Comparison of ENCODE assay signal across 25 cellular contexts in the genomic region with DNA sequence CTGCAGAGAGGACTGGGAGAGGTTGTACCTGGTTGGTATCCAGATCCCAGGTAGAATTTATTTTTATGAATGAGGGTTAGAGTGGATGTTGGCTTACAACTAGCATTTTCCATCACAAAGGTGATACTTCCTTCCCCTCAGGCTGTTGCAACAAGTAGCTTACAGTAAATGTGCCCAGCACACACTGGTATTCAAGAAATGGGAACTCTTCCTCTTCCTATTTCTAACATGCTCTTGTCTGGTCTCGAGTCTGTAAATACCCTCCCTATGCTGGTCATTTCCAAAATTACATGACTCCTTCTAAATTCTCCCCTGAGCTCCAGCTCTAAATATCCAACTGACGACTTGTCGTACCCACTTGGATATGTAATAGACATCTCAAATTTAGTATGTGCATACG.
"Had no signal": no experiment of that assay in that cellular context is flagged by ENCODE, and none has a peak within 500 bp of the region (broad histone marks: within the 10 kb centered on the region; RNA-seq: fewer than 3 reads in every experiment).

No MANE protein-coding gene starts in this region.

- DNase-seq: immature natural killer cell; kidney; left colon; left lung; lower lobe of right lung; mammary epithelial cell; mesenchymal stem cell; naive thymus-derived CD8-positive, alpha-beta T cell; nucleus accumbens; pancreas; retina; right cardiac atrium; stimulated activated CD4-positive, alpha-beta T cell treated with anti-CD3 and anti-CD28 coated beads, Interleukin-12 subunit alpha, Interleukin-12 subunit beta, amount 100 ng/mL, for 4 hours; stimulated activated CD4-positive, alpha-beta T cell treated with anti-CD3 and anti-CD28 coated beads, Interleukin-15, amount 100 ng/mL, for 24 hours; stimulated activated CD4-positive, alpha-beta T cell treated with anti-CD3 and anti-CD28 coated beads, Interleukin-2, amount 100 ng/mL, for 24 hours; stimulated activated CD4-positive, alpha-beta T cell treated with anti-CD3 and anti-CD28 coated beads, Interleukin-4, amount 100 ng/mL, for 1 hour; stimulated activated naive B cell treated with anti-CD40 and anti-IgM and Interleukin-4, amounts not matched to agents 10 μg/mL and 1 μg/mL and 100 μg/mL, for 72 hours; stimulated activated naive CD8-positive, alpha-beta T cell treated with anti-CD3 and anti-CD28 coated beads, Interleukin-15, Interleukin-2, amounts not matched to agents 100 U/mL and 50 U/mL, for 24 hours; stomach; testis; thyroid gland; transverse colon; upper lobe of left lung had no signal

- H3K9me3 Mint-ChIP-seq: immature natural killer cell, nephron, neural crest cell had no signal

- H3K36me3 Mint-ChIP-seq: immature natural killer cell; stimulated activated naive B cell treated with anti-CD40 and anti-IgM and Interleukin-4, amounts not matched to agents 10 μg/mL and 1 μg/mL and 100 μg/mL, for 72 hours had no signal

- H3K27ac Mint-ChIP-seq: immature natural killer cell; nephron; stimulated activated naive B cell treated with anti-CD40 and anti-IgM and Interleukin-4, amounts not matched to agents 10 μg/mL and 1 μg/mL and 100 μg/mL, for 72 hours had no signal

- H3K4me1 Mint-ChIP-seq: neural crest cell had no signal

- H3K4me3 Mint-ChIP-seq: immature natural killer cell; naive thymus-derived CD8-positive, alpha-beta T cell; nephron; neural crest cell; stimulated activated naive B cell treated with anti-CD40 and anti-IgM and Interleukin-4, amounts not matched to agents 10 μg/mL and 1 μg/mL and 100 μg/mL, for 72 hours had no signal
